Comparison of ENCODE assay signal across 21 cellular contexts in genomic region chr11:12251651-12252560, GRCh38.
DNase-seq lines count a peak whose midpoint lies in the region; ATAC-seq and TF ChIP-seq lines count a peak whose summit lies in the region.
"Had no signal": no experiment of that assay in that cellular context is flagged by ENCODE, and none has a peak within 500 bp of the region (broad histone marks: within the 10 kb centered on the region; RNA-seq: fewer than 3 reads in every experiment).

No MANE protein-coding gene starts in this region.

- H3K9me3 ChIP-seq in thoracic aorta: no peaks in the 10 kb centered on the region
- H3K9me3 ChIP-seq in right cardiac atrium (ENCODE audit: control insufficient read depth, low read length): no peaks in the 10 kb centered on the region
- no peaks in the 10 kb centered on the region for H3K9me3 ChIP-seq in PC-3 (ENCODE audit: low read length)
- H3K9me3 ChIP-seq: A549, suprapubic skin had no signal

- TF ChIP-seq CTCF in thoracic aorta (IDR thresholded peaks at IDR 0.05) (no peak), PC-3 (conservative IDR thresholded peaks at IDR 0.05; ENCODE audit: low read depth, low read length) (no peak)

- ATAC-seq in thoracic aorta (ENCODE audit: insufficient number of reproducible peaks, low FRiP score, low read depth): no peak
- ATAC-seq in right cardiac atrium: no peak
- no peak for ATAC-seq in PC-3
- ATAC-seq: effector memory CD8-positive, alpha-beta T cell; left ventricle myocardium superior had no signal

- DNase-seq in NCI-H748 (lab: John Stamatoyannopoulos, UW; ENCODE audit: unreplicated experiment) (peak; percentile 67), NCI-H748 treated with DMSO at 0.1 percent for 48 hours (lab: John Stamatoyannopoulos, UW) (no peak), NCI-H524 treated with DMSO at 0.1 percent for 48 hours (lab: John Stamatoyannopoulos, UW) (peak; percentile 47), dermis blood vessel endothelial cell (peak; percentile 29), thoracic aorta (ENCODE audit: low spot score) (no peak), right cardiac atrium (no peak), amniotic stem cell (lab: John Stamatoyannopoulos, UW) (no peak), PC-3 (no peak)
- DNase-seq: activated CD4-positive, alpha-beta T cell treated with anti-CD3 and anti-CD28 coated beads, Interleukin-2, amount 50 U/mL, for 48 hours; activated naive CD4-positive, alpha-beta T cell; aorta; C1 segment of cervical spinal cord; effector memory CD8-positive, alpha-beta T cell; glutamatergic neuron; Kasumi-1; left ventricle myocardium superior; NCI-H1048; SIG-M5; stimulated activated CD4-positive, alpha-beta T cell treated with anti-CD3 and anti-CD28 coated beads, Interleukin-12 subunit alpha, Interleukin-12 subunit beta, amount 100 ng/mL, for 4 hours had no signal

- H3K4me2 ChIP-seq in PC-3 (ENCODE audit: low read length): no peak overlapping the region
- H3K4me2 ChIP-seq: A549 had no signal

- CTCF ChIA-PET in PC-3 (lab: Charles Lee): no interaction called here

- no peaks in the 10 kb centered on the region for H3K79me2 ChIP-seq in PC-3 (ENCODE audit: low read length)

- H3F3A ChIP-seq in PC-3 (ENCODE audit: low read length, unreplicated experiment): no peaks in the 10 kb centered on the region

- intact Hi-C loops in right cardiac atrium (cut with DNase I) (no loop called here), PC-3 (cut with micrococcal nuclease) (no loop called here)

- BruUV-seq in PC-3 (replicated peaks; lab: Mats Ljungman, UMichigan): no TSS peak

- H4K20me1 ChIP-seq in PC-3 (ENCODE audit: low read length): no peaks in the 10 kb centered on the region

- POLR2A ChIA-PET in PC-3 (lab: Charles Lee; ENCODE audit: unreplicated experiment): no interaction called here

- no peak overlapping the region for H2AFZ ChIP-seq in PC-3 (ENCODE audit: low read length)

- H3K27me3 ChIP-seq in thoracic aorta (replicated peaks; ENCODE audit: insufficient read depth) (no peaks in the 10 kb centered on the region), right cardiac atrium (ENCODE audit: control insufficient read depth, insufficient read depth) (no peaks in the 10 kb centered on the region), PC-3 (ENCODE audit: low read length) (no peaks in the 10 kb centered on the region)
- H3K27me3 ChIP-seq: suprapubic skin had no signal

- H3K27ac ChIP-seq in thoracic aorta (peak overlapping the region; percentile 42 to 75), right cardiac atrium (ENCODE audit: low read length) (no peak overlapping the region), PC-3 (ENCODE audit: low read length) (no peak overlapping the region)
- H3K27ac ChIP-seq: A549, suprapubic skin had no signal

- H3K4me3 ChIP-seq in thoracic aorta (no peak overlapping the region), right cardiac atrium (ENCODE audit: low read length) (no peak overlapping the region), PC-3 (ENCODE audit: low read length) (no peak overlapping the region)
- H3K4me3 ChIP-seq: A549, suprapubic skin had no signal

- WGBS in right cardiac atrium: 70% methylated on average over 5 of the region's 5 CpGs

- no peak overlapping the region for H3K9ac ChIP-seq in PC-3 (ENCODE audit: low read length)

- H3K36me3 ChIP-seq in thoracic aorta: peaks cover 84% of the 10 kb centered on the region
- peaks cover 18% of the 10 kb centered on the region; the same call in 1 of the 2 replicates for H3K36me3 ChIP-seq in PC-3 (ENCODE audit: low read depth, low read length)

- H3K4me1 ChIP-seq in thoracic aorta (ENCODE audit: control insufficient read depth in 1 of 2, low read depth in 2 of 2) (peaks cover 15 to 51% of the 10 kb centered on the region in 2 donors), right cardiac atrium (ENCODE audit: control insufficient read depth, insufficient read depth, low read length) (peaks cover 17% of the 10 kb centered on the region), PC-3 (ENCODE audit: insufficient read depth, low read length) (peaks cover 27% of the 10 kb centered on the region)

- no peaks in the 10 kb centered on the region for H3K9me2 ChIP-seq in PC-3 (replicated peaks; ENCODE audit: low read length)

Comparison
In these comparisons a context has a peak if more than half of its experiments do, and no peak if none do; other contexts are left out.
1. DNase-seq: peak in NCI-H748 (single experiment), NCI-H524 treated with DMSO at 0.1 percent for 48 hours (single experiment) and dermis blood vessel endothelial cell (single experiment); none in NCI-H748 treated with DMSO at 0.1 percent for 48 hours (single experiment), thoracic aorta (single experiment), right cardiac atrium (0 of 3), amniotic stem cell (single experiment) and PC-3 (single experiment).
2. H3K27ac ChIP-seq: peak in thoracic aorta (2 of 2); none in right cardiac atrium (single experiment) and PC-3 (single experiment).